ENCODE assay signal across 8 cellular contexts in the genomic region with DNA sequence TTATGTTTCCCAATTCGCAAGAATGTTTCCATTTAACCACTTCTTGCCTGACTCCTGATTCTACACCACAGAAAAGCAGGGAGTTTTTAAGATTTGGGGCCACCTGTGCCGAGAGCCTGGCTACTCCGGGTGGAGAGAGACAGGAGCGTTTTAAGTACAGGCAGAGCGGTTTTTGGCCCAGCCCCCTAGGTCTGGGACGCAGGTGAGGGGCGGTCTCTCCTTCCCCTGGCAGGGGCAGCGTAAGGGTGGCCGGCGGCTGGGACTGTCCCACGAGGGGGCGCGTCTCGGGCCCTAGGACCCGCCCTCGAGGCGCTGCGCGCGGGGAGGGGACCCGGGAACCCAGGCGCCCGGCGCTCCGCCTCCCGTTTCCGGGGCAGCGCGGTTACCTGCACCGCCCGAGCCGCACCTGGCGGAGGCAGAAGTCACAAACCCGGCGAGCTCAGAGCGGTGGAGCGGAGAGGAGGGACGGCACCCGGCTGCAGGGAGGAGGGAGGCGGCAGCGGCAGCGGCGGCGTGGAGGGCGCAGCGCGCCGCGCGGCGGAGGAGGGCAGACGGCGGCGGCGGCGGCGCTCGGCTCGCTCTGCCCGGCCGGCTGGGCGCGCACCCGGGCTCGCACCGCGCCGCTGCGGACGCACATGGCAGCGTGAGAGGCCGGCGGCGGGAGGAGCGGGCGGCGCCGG. TPM values are rescaled to one million over a fixed set of nuclear protein-coding genes. Genes with fewer than 3 reads are reported as not detected.
A peak's percentile ranks its signal among the peaks of the same experiment; 100 is the strongest.
DNase-seq lines count a peak whose midpoint lies in the region; ATAC-seq, FAIRE-seq and TF ChIP-seq lines count a peak whose summit lies in the region.

A gene (plus strand): TSS at position 365 of the 680 bp plus-strand sequence. CDS start 508 bp downstream, outside the sequence.

- H3K9me3 Mint-ChIP-seq in H9: no peaks in the 10 kb centered on the region; a peak in 1 of 5 replicates

- H3K27ac Mint-ChIP-seq in H9: peak within 1 kb of the TSS; percentile 77 to 98 (median 82); a peak in 5 of 7 replicates

- H3K23me2 ChIP-seq in H9 (ENCODE audit: insufficient read length, low read depth, low read length, poor library complexity, severe bottlenecking): peaks cover 13% of the 10 kb centered on the region

- no peak for TF ChIP-seq EP300 in GM12878 (IDR thresholded peaks at IDR 0.05; ENCODE audit: borderline replicate concordance in 1 of 2, control insufficient read depth in 1 of 2, low read depth in 2 of 2, low read length in 2 of 2)

- H3K27me3 Mint-ChIP-seq in H9 (ENCODE audit: low read depth): peaks cover 22% of the 10 kb centered on the region

- H3T11ph ChIP-seq in H9 (ENCODE audit: low read length): no peak within 1 kb of the TSS

- H3K27me3 ChIP-seq in H9 (ENCODE audit: insufficient read depth, low read length) (no peaks in the 10 kb centered on the region), GM12878 (replicated peaks in 1 of 2; ENCODE audit: control insufficient read depth in 2 of 2, insufficient read depth in 2 of 2, low read length in 1 of 2) (no peaks in the 10 kb centered on the region), uterus (peaks cover 5 to 25% of the 10 kb centered on the region in 2 donors)

- H3K79me2 ChIP-seq in H9 (ENCODE audit: insufficient read depth, low read length): peaks cover 3% of the 10 kb centered on the region; the same call in 1 of the 2 replicates
- peaks cover 3% of the 10 kb centered on the region; the same call in 1 of the 2 replicates for H3K79me2 ChIP-seq in GM12878 (ENCODE audit: control insufficient read depth, insufficient read depth, low read length)

- POLR2A ChIA-PET in GM10248 (lab: Yijun Ruan, JAX): no interaction called here
- POLR2A ChIA-PET in GM12878 (lab: Charles Lee): interaction anchor here (0.6 kb wide), 1 partner anchor 1367 kb away, joined by 3 read pairs; no protein-coding TSS in a partner anchor

- H2BK5ac ChIP-seq in H9 (ENCODE audit: insufficient read length, low read length): no peak within 1 kb of the TSS

- in situ Hi-C loops in GM12878 (cut with MboI): no loop called here

- TF ChIP-seq CTCF in GM10248 (IDR thresholded peaks at IDR 0.05; ENCODE audit: control extremely low read depth, extremely low read depth, low read depth, missing control alignments) (peak; percentile 4), H9 (conservative IDR thresholded peaks at IDR 0.05) (peak; percentile 64), GM12878 (IDR thresholded peaks at IDR 0.05 in 2 of 3, conservative IDR thresholded peaks at IDR 0.05 in 1 of 3; ENCODE audit: control insufficient read depth in 2 of 3, extremely low read depth in 1 of 3, insufficient read depth in 1 of 3, low read depth in 3 of 3, low read length in 3 of 3) (peak in 2 of 3 experiments; percentile 4 to 20; a peak in 1 of 6 replicates), uterus (IDR thresholded peaks at IDR 0.05) (no peak)

- H3K36me3 ChIP-seq in GM12878 (ENCODE audit: control insufficient read depth in 2 of 2, insufficient read depth in 2 of 2, low read length in 1 of 2) (no peaks in the 10 kb centered on the region), uterus (no peaks in the 10 kb centered on the region)

- peak within 1 kb of the TSS; percentile 63; the same call in 1 of the 2 replicates for H3K14ac ChIP-seq in H9 (ENCODE audit: insufficient read depth, low read length)

- no peaks in the 10 kb centered on the region; a peak in 1 of 7 replicates for H3K36me3 Mint-ChIP-seq in H9 (ENCODE audit: insufficient read depth in 1 of 3, low read depth in 3 of 3)

- no peak for FAIRE-seq in GM12878 (lab: Jason Lieb, UNC)

- no peak within 1 kb of the TSS for H2BK120ac ChIP-seq in H9 (ENCODE audit: low read depth, low read length, poor library complexity, severe bottlenecking)

- H3K4me3 ChIP-seq in GM12878: peak within 1 kb of the TSS; percentile 70
- H3K4me3 ChIP-seq in uterus: peak within 1 kb of the TSS in 1 of 2 donors; percentile 14

- no peak within 1 kb of the TSS for H3K56ac ChIP-seq in H9 (ENCODE audit: insufficient read length, low read depth, low read length)

- H3K27ac ChIP-seq in H9 (ENCODE audit: insufficient read length, low read depth, low read length) (no peak within 1 kb of the TSS), GM12878 (ENCODE audit: control insufficient read depth, insufficient read depth) (no peak within 1 kb of the TSS), uterus (no peak within 1 kb of the TSS)

- no peak within 1 kb of the TSS for H3K23ac ChIP-seq in H9 (ENCODE audit: insufficient read length, low read depth, low read length)

- H4K8ac ChIP-seq in H9 (replicated peaks; ENCODE audit: insufficient read length, low read depth, low read length): no peak within 1 kb of the TSS

- no peak within 1 kb of the TSS for H2AFZ ChIP-seq in H9 (ENCODE audit: low read length)
- H2AFZ ChIP-seq in GM12878 (ENCODE audit: control insufficient read depth, low read depth, low read length): peak within 1 kb of the TSS; percentile 79

- H3K9ac ChIP-seq in H9 (ENCODE audit: extremely low read depth, insufficient read length, low read length): no peak within 1 kb of the TSS
- H3K9ac ChIP-seq in GM12878 (ENCODE audit: control insufficient read depth, insufficient read depth, low read length): peak within 1 kb of the TSS; percentile 42

- H3K4me2 ChIP-seq in H9 (ENCODE audit: insufficient read depth, insufficient read length, low read length) (peak within 1 kb of the TSS; percentile 86), GM12878 (ENCODE audit: control insufficient read depth, insufficient read depth) (peak within 1 kb of the TSS; percentile 80)

- H4K5ac ChIP-seq in H9 (ENCODE audit: insufficient read length, low read depth, low read length): no peak within 1 kb of the TSS

- SMC1A ChIA-PET in GM12878 (lab: Charles Lee; ENCODE audit: uncharacterized antibody, unreplicated experiment): no interaction called here

- TF ChIP-seq POLR2A in GM12878 (IDR thresholded peaks at IDR 0.05; ENCODE audit: low read depth, low read length): peak; percentile 76
- TF ChIP-seq POLR2A in uterus (IDR thresholded peaks at IDR 0.05): peak in 1 of 2 donors; percentile 57

- H2BK20ac ChIP-seq in H9 (ENCODE audit: low read depth, low read length, poor library complexity, severe bottlenecking): no peak within 1 kb of the TSS

- peaks cover 57 to 63% of the 10 kb centered on the region in 2 experiments for H3K4me1 Mint-ChIP-seq in H9

- H3K18ac ChIP-seq in H9 (ENCODE audit: insufficient read length, low read depth, low read length): no peak within 1 kb of the TSS

- no peak within 1 kb of the TSS for H2BK12ac ChIP-seq in H9 (ENCODE audit: insufficient read length, low read depth, low read length)

- no peaks in the 10 kb centered on the region for H3K9me3 ChIP-seq in H9 (ENCODE audit: control insufficient read depth, low read depth, low read length)
- no peaks in the 10 kb centered on the region for H3K9me3 ChIP-seq in GM12878 (replicated peaks; ENCODE audit: control insufficient read depth, insufficient read depth, low read length)
- H3K9me3 ChIP-seq in uterus: no peaks in the 10 kb centered on the region

- RAD21 ChIA-PET in GM12878 (lab: Charles Lee; ENCODE audit: unreplicated experiment): interaction anchor here (1.2 kb wide), 1 partner anchor 130 kb away, joined by 3 read pairs; no protein-coding TSS in a partner anchor

- no TSS peak for BruUV-seq in GM12878 (replicated peaks; lab: Mats Ljungman, UMichigan)

- H3K4me1 ChIP-seq in H9 (ENCODE audit: insufficient read depth, low read length) (0 out of 2 replicates have a peak, but pooled peaks cover 5% of the 10 kb centered on the region), GM12878 (ENCODE audit: control insufficient read depth, insufficient read depth, low read length) (peaks cover 27% of the 10 kb centered on the region), uterus (peaks cover 0 to 7% of the 10 kb centered on the region in 2 donors)

- H2AK5ac ChIP-seq in H9 (ENCODE audit: insufficient read length, low read length): no peak within 1 kb of the TSS

- DNase-seq in GM10248 (ENCODE audit: extremely low spot score) (peak; percentile 77), H9 (peak; percentile 91), LoVo (ENCODE audit: low spot score) (peak; percentile 93), T follicular helper cell (ENCODE audit: low read depth) (peak; percentile 60), GM12878 (ENCODE audit: low read depth, low spot score) (peak; percentile 31), iPS-NIHi7 (ENCODE audit: extremely low spot score) (peak; percentile 82), uterus (no peak)
- peak; percentile 8 to 10 for DNase-seq in stimulated activated CD4-positive, alpha-beta T cell treated with anti-CD3 and anti-CD28 coated beads, Interleukin-1b, Interleukin-23, amount 100 ng/mL, for 1 hour (ENCODE audit: low read depth in 2 of 2)

- CTCF ChIA-PET in GM10248 (lab: Yijun Ruan, JAX): interaction anchor here (0.9 to 1.4 kb wide), 2 partner anchors 23 kb away, joined by 3 to 6 read pairs; no protein-coding TSS in a partner anchor
- CTCF ChIA-PET in GM12878 (lab: Yijun Ruan, JAX): interaction anchor here (1.3 kb wide), 1 partner anchor 9 kb away, joined by 3 read pairs; no protein-coding TSS in a partner anchor

- peak within 1 kb of the TSS; percentile 81 to 95 for H3K4me3 Mint-ChIP-seq in H9

- ATAC-seq in GM12878: peak; percentile 85

- TF ChIP-seq RAD21 in GM12878 (IDR thresholded peaks at IDR 0.05; ENCODE audit: insufficient read depth, low read depth, low read length): peak; percentile 24; the same call in 1 of the 2 replicates

- H3K79me1 ChIP-seq in H9 (ENCODE audit: insufficient read depth, low read depth, low read length, poor library complexity, severe bottlenecking): no peaks in the 10 kb centered on the region

- WGBS in H9 (ENCODE audit: extremely low coverage, insufficient read length, low lambda C conversion rate): no CpG with 5 or more reads among the region's 78 CpGs
- 3% methylated on average over 36 of the region's 78 CpGs for WGBS in GM12878 (ENCODE audit: insufficient coverage, insufficient replicate concordance, low lambda C conversion rate, missing lambda C conversion rate)

- intact Hi-C loops in GM12878 (cut with micrococcal nuclease; ENCODE audit: unreplicated experiment): loop anchor here (10.0 kb wide), 1 partner anchor 283 kb away; a partner anchor contains a TSS
- intact Hi-C loops in uterus (cut with DNase I; ENCODE audit: low total_unique reads): no loop called here

- H4K91ac ChIP-seq in H9 (ENCODE audit: insufficient read length, low read depth, low read length): no peak within 1 kb of the TSS

- H4K20me1 ChIP-seq in H9 (ENCODE audit: control insufficient read depth, insufficient read depth, insufficient read length) (no peaks in the 10 kb centered on the region), GM12878 (ENCODE audit: control insufficient read depth, insufficient read depth) (no peaks in the 10 kb centered on the region; the same call in 1 of the 2 replicates)

- no peak within 1 kb of the TSS for H2BK15ac ChIP-seq in H9 (ENCODE audit: low read depth, low read length)

- no peak within 1 kb of the TSS for H3K4ac ChIP-seq in H9 (ENCODE audit: low read depth, low read length)

RNA-seq across cellular contexts. Expression of the gene that starts here (rescaled TPM):
- total RNA-seq in H9 (2021): 28.2 and 30.7 TPM in 2 replicates
- 6.0 TPM in 2 replicates for total RNA-seq in GM12878 (2013; cell fraction: nucleolus; rRNA removed)
- total RNA-seq in GM12878 (2014; rRNA removed): 2.6 and 2.7 TPM in 2 replicates
- total RNA-seq in GM12878 (2014; rRNA removed; fragmentation: Illumina TruSeq; extraction: Trizol): 2.3 and 3.3 TPM in 2 replicates
- 5.3 and 5.9 TPM in 2 replicates for total RNA-seq in GM12878 (2021)
- 0.96 TPM for polyA plus RNA-seq in GM12878 (2011; ENCODE audit: low read depth)
- 7.2 and 7.8 TPM in 2 replicates for polyA plus RNA-seq in GM12878 (2011; rRNA removed)
- polyA plus RNA-seq in GM12878 (2011; cell fraction: cytosol; rRNA removed): 5.4 and 5.6 TPM in 2 replicates
- polyA plus RNA-seq in GM12878 (2011; cell fraction: nucleus; rRNA removed): 7.6 and 9.8 TPM in 2 replicates
- 2.3 and 3.2 TPM in 2 replicates for polyA plus RNA-seq in GM12878 (2012)
- 3.0 and 34.5 TPM in 2 replicates for polyA plus RNA-seq in GM12878 (2014; fragmentation: Illumina TruSeq; extraction: Trizol)
- polyA plus RNA-seq in GM12878 (2014; fragmentation: Nextera tagmentation; extraction: Ambion mirVana): 1 to 10 TPM in 1 of 2 experiments, under 1 TPM in 1; 0.50 to 1.2 TPM
- polyA plus RNA-seq in GM12878 (2014; rRNA removed): 2.3 and 2.8 TPM in 2 replicates
- polyA plus RNA-seq in GM12878 (2016; fragmentation: Nextera tagmentation; extraction: Ambion mirVana): 1 to 10 TPM in 1 of 2 experiments, under 1 TPM in 1; 0.74 to 1.6 TPM
- 9.4 and 14.1 TPM in 2 replicates for polyA minus RNA-seq in GM12878 (2011; rRNA and poly(A)+ RNA removed)
- 2.9 and 5.1 TPM in 2 replicates for polyA minus RNA-seq in GM12878 (2011; cell fraction: cytosol; rRNA and poly(A)+ RNA removed)
- polyA minus RNA-seq in GM12878 (2011; cell fraction: nucleus; rRNA and poly(A)+ RNA removed): 5.4 and 9.2 TPM in 2 replicates
- 1 to 10 TPM in 2 of 4 donors, under 1 TPM in 1, not detected in 1; under 0.01 to 8.7 (median 1.9) TPM for total RNA-seq in uterus

Comparison
In these comparisons a context has a peak if more than half of its experiments do, and no peak if none do; other contexts are left out.
1. DNase-seq: peak in GM10248 (single experiment), H9 (single experiment), LoVo (single experiment), T follicular helper cell (single experiment), GM12878 (single experiment), iPS-NIHi7 (single experiment) and stimulated activated CD4-positive, alpha-beta T cell treated with anti-CD3 and anti-CD28 coated beads, Interleukin-1b, Interleukin-23, amount 100 ng/mL, for 1 hour (2 of 2); none in uterus (0 of 2).
2. CTCF ChIP-seq: peak in GM10248 (single experiment), H9 (single experiment) and GM12878 (2 of 3); none in uterus (0 of 4).